ENCODE assay signal across 8 cellular contexts in the genomic region with DNA sequence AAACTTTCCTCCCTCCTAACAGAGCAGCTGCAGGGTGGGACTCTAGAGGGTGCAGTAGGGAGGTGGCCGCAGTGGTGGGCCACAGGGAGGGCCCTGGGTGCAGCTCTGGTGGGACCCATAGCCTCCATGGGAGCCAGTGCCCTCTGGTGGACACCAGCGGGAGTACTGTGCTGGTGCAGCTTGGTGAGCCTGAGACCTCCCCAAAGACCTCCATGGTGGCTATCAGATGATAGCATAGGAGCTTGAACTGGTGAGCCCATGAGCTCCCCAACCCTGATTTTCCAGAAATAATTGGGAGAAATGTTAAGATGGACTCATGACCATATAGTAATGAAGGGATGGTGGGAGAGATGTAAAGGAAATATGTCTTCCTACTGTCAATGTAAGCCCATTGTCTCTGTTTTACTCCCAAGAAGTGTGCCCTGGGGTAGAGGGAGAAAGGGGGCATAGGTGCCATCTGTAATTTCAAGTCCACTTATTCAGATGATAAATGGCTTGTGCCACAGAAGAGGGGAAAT.
DNase-seq lines count a peak whose midpoint lies in the region; ATAC-seq and TF ChIP-seq lines count a peak whose summit lies in the region.

No MANE protein-coding gene starts in this region.

- peak; percentile 81 for TF ChIP-seq CTCF in OCI-LY7 (conservative IDR thresholded peaks at IDR 0.05; ENCODE audit: low read length)

- no TSS peak for BruUV-seq in OCI-LY7 (replicated peaks; lab: Mats Ljungman, UMichigan)

- POLR2A ChIA-PET in OCI-LY7 (lab: Charles Lee): interaction anchor here (0.7 to 0.8 kb wide), 2 partner anchors 11 to 861 kb away, joined by 3 to 6 read pairs; no protein-coding TSS in a partner anchor

- WGBS in right cardiac atrium: 75% methylated on average over 2 of the region's 2 CpGs

- no peaks in the 10 kb centered on the region for H3K36me3 ChIP-seq in OCI-LY7 (ENCODE audit: insufficient read depth, low read length)

- H3K4me2 ChIP-seq in OCI-LY7 (ENCODE audit: low read length): no peak overlapping the region

- H2AFZ ChIP-seq in OCI-LY7 (ENCODE audit: low read length): no peak overlapping the region

- intact Hi-C loops in right cardiac atrium (cut with DNase I): no loop called here
- intact Hi-C loops in left cardiac atrium (cut with DNase I): no loop called here
- intact Hi-C loops in OCI-LY7 (cut with micrococcal nuclease; ENCODE audit: unreplicated experiment): loop anchor here (5.0 kb wide), 2 partner anchors 315 to 440 kb away; a partner anchor contains a TSS

- H3K27ac ChIP-seq in right cardiac atrium (ENCODE audit: low read length) (no peak overlapping the region), OCI-LY7 (ENCODE audit: low read depth, low read length, poor library complexity, severe bottlenecking) (no peak overlapping the region)

- H3K27me3 ChIP-seq in right cardiac atrium (ENCODE audit: control insufficient read depth, insufficient read depth): no peaks in the 10 kb centered on the region

- H3K4me1 Mint-ChIP-seq in central memory CD8-positive, alpha-beta T cell: no peaks in the 10 kb centered on the region
- H3K4me1 Mint-ChIP-seq in immature natural killer cell: no peaks in the 10 kb centered on the region

- no peaks in the 10 kb centered on the region for H4K20me1 ChIP-seq in OCI-LY7 (ENCODE audit: insufficient read depth, low read length)

- peak in 2 of 3 donors; percentile 40 to 43 for DNase-seq in right cardiac atrium
- DNase-seq in left cardiac atrium: no peak
- peak; percentile 35 for DNase-seq in OCI-LY7 (ENCODE audit: low spot score)
- DNase-seq in central memory CD8-positive, alpha-beta T cell (ENCODE audit: low spot score in 2 of 2): no peak
- DNase-seq in stimulated activated CD4-positive, alpha-beta T cell treated with anti-CD3 and anti-CD28 coated beads, Interleukin-15, amount 100 ng/mL, for 24 hours: peak; percentile 51
- no peak for DNase-seq in immature natural killer cell
- no peak for DNase-seq in hippocampal formation (lab: John Stamatoyannopoulos, UW)

- no peak overlapping the region for H3K27ac Mint-ChIP-seq in central memory CD8-positive, alpha-beta T cell (ENCODE audit: low read depth)
- H3K27ac Mint-ChIP-seq in immature natural killer cell: no peak overlapping the region

- H3K36me3 Mint-ChIP-seq in central memory CD8-positive, alpha-beta T cell (ENCODE audit: insufficient read depth): no peaks in the 10 kb centered on the region
- no peaks in the 10 kb centered on the region for H3K36me3 Mint-ChIP-seq in immature natural killer cell

- H3K9me2 ChIP-seq in OCI-LY7 (ENCODE audit: insufficient read depth, low read length): no peaks in the 10 kb centered on the region

- H3K9me3 ChIP-seq in right cardiac atrium (ENCODE audit: control insufficient read depth, low read length) (no peaks in the 10 kb centered on the region), OCI-LY7 (ENCODE audit: low read length) (no peaks in the 10 kb centered on the region)

- peak in 1 of 2 donors; percentile 29 for ATAC-seq in right cardiac atrium
- ATAC-seq in left cardiac atrium: no peak
- peak; percentile 77 for ATAC-seq in HG02678 (IDR thresholded peaks at IDR 0.05; ENCODE audit: unreplicated experiment)
- ATAC-seq in central memory CD8-positive, alpha-beta T cell (replicated peaks; ENCODE audit: extremely low read depth, poor library complexity, severe bottlenecking): peak; percentile 19

- H3K27me3 Mint-ChIP-seq in central memory CD8-positive, alpha-beta T cell: peaks cover 16% of the 10 kb centered on the region
- peaks cover 0 to 2% (median 0%) of the 10 kb centered on the region in 3 donors for H3K27me3 Mint-ChIP-seq in immature natural killer cell (ENCODE audit: low read depth in 3 of 3)

- H3K4me1 ChIP-seq in right cardiac atrium (ENCODE audit: control insufficient read depth, insufficient read depth, low read length): no peaks in the 10 kb centered on the region
- no peaks in the 10 kb centered on the region for H3K4me1 ChIP-seq in OCI-LY7 (ENCODE audit: insufficient read depth, low read length, poor library complexity, severe bottlenecking)

- H3K79me2 ChIP-seq in OCI-LY7 (ENCODE audit: insufficient read depth, low read depth, low read length): no peaks in the 10 kb centered on the region

- no peak overlapping the region for H3K4me3 ChIP-seq in right cardiac atrium (ENCODE audit: low read length)
- H3K4me3 ChIP-seq in OCI-LY7 (ENCODE audit: low read depth, low read length, poor library complexity, severe bottlenecking): no peak overlapping the region

- no peaks in the 10 kb centered on the region for H3K9me3 Mint-ChIP-seq in central memory CD8-positive, alpha-beta T cell
- no peaks in the 10 kb centered on the region for H3K9me3 Mint-ChIP-seq in immature natural killer cell

- CTCF ChIA-PET in OCI-LY7 (lab: Charles Lee; ENCODE audit: unreplicated experiment): interaction anchor here (0.5 kb wide), 1 partner anchor 307 kb away, joined by 4 read pairs; no protein-coding TSS in a partner anchor

- no peak overlapping the region for H3K4me3 Mint-ChIP-seq in central memory CD8-positive, alpha-beta T cell
- H3K4me3 Mint-ChIP-seq in immature natural killer cell: no peak overlapping the region

Comparison
In these comparisons a context has a peak if more than half of its experiments do, and no peak if none do; other contexts are left out.
1. DNase-seq: peak in right cardiac atrium (2 of 3), OCI-LY7 (single experiment) and stimulated activated CD4-positive, alpha-beta T cell treated with anti-CD3 and anti-CD28 coated beads, Interleukin-15, amount 100 ng/mL, for 24 hours (single experiment); none in left cardiac atrium (single experiment), central memory CD8-positive, alpha-beta T cell (0 of 2), immature natural killer cell (0 of 3) and hippocampal formation (0 of 2).
2. ATAC-seq: peak in HG02678 (single experiment) and central memory CD8-positive, alpha-beta T cell (single experiment); none in left cardiac atrium (0 of 2).